Comparison of ENCODE assay signal across 35 cellular contexts in the genomic region with DNA sequence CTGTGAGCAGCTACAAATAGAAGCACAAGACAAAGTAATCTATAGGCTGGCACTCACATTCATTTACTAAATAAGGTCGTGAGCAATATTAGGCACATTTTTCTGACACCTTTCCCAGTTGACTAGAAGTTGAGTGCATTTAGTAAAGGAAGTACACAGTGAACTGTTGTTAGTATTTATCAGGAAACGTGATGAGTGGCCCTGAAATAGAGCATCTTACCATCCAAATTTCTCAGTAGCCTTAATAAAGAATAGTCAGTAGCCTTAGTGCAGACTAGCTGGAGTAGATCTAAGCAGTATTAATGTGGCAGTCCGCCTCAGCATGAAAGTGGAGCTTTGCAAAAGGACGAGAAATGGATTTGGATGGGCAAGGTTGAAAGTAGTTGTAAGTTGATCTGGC.
"Had no signal": no experiment of that assay in that cellular context is flagged by ENCODE, and none has a peak within 500 bp of the region (broad histone marks: within the 10 kb centered on the region; RNA-seq: fewer than 3 reads in every experiment).

No MANE protein-coding gene starts in this region.

- DNase-seq: activated B cell treated with CpG ODN at 0.5 μM for 24 hours; activated CD4-positive, alpha-beta memory T cell treated with anti-CD3 and anti-CD28 coated beads for 36 hours; activated CD4-positive, alpha-beta T cell treated with anti-CD3 and anti-CD28 coated beads for 4 hours; activated CD4-positive, alpha-beta T cell treated with anti-CD3 and anti-CD28 coated beads, Interleukin-2, amount 50 U/mL, for 1 hour; activated CD4-positive, CD25-positive, alpha-beta regulatory T cell treated with anti-CD3 and anti-CD28 coated beads, Interleukin-2, amount 50 U/mL, for 72 hours; activated CD8-positive, alpha-beta memory T cell treated with anti-CD3 and anti-CD28 coated beads, Interleukin-2, amount 50 U/mL, for 4 hours; activated gamma-delta T cell treated with Interleukin-2 at 50 U/mL for 16 hours; activated naive CD4-positive, alpha-beta T cell treated with anti-CD3 and anti-CD28 coated beads for 36 hours; activated T-cell treated with anti-CD3 and anti-CD28 coated beads for 4 hours; activated T-cell treated with anti-CD3 and anti-CD28 coated beads, Interleukin-2, amount 50 U/mL, for 4 hours; adrenal gland; body of pancreas; central memory CD4-positive, alpha-beta T cell; Kasumi-1; KG1; MG63; NCI-H1048; NCI-H1105 treated with DMSO at 0.1 percent for 48 hours; NCI-H1436; NCI-H1694; NCI-H1930; NCI-H2081 treated with DMSO at 0.1 percent for 48 hours; NCI-H226; NCI-H524 treated with DMSO at 0.1 percent for 48 hours; NK-92 treated with Interleukin-12 subunit alpha and Interleukin-12 subunit beta, amount 100 ng/mL, for 24 hours; PC-3; Peyer's patch; RPMI8226; SW 1271; T-helper 1 cell; T-helper 2 cell; T-helper 9 cell had no signal

- H3K27me3 ChIP-seq: adrenal gland, body of pancreas, breast epithelium, MG63, Peyer's patch had no signal

- H3K4me1 ChIP-seq: adrenal gland, body of pancreas, breast epithelium, Peyer's patch had no signal

- ATAC-seq: activated naive CD4-positive, alpha-beta T cell treated with anti-CD3 and anti-CD28 coated beads, Interleukin-2, amount 50 U/mL, for 72 hours; activated T-cell treated with anti-CD3 and anti-CD28 coated beads, Interleukin-2, amount 50 U/mL, for 4 hours; body of pancreas; PC-3 had no signal

- H3K4me3 ChIP-seq: adrenal gland, body of pancreas, breast epithelium, MG63, Peyer's patch had no signal

- H3K27ac ChIP-seq: adrenal gland, body of pancreas, breast epithelium, Peyer's patch, VCaP had no signal

- H3K9me3 ChIP-seq: body of pancreas, Peyer's patch had no signal
